ENCODE assay signal across 1 cellular context in genomic region chr10:112446855-112447691, GRCh38.
TF ChIP-seq lines count a peak whose summit lies in the region.

Gene VTI1A, plus strand, starts transcription at chr10:112447215. Its CDS starts 159 bp downstream, at chr10:112447374.
Gene ZDHHC6, minus strand, starts transcription at chr10:112446914. Its CDS starts 1,478 bp downstream, at chr10:112445436.

TF ChIP-seq in IMR-90, 13 proteins besides CTCF, POLR2A, EP300 and RAD21:
- TF ChIP-seq MXI1 (IDR thresholded peaks at IDR 0.05; ENCODE audit: borderline replicate concordance, low read depth, low read length), result peak; percentile 55; the same call in 1 of the 2 replicates
- peak; percentile 57; the same call in 1 of the 2 replicates for TF ChIP-seq MAZ (IDR thresholded peaks at IDR 0.05; ENCODE audit: borderline replicate concordance, low read depth, low read length)
- no peak for TF ChIP-seq BHLHE40 (IDR thresholded peaks at IDR 0.05; ENCODE audit: low read depth, low read length)
